Comparison of ENCODE assay signal across 22 cellular contexts in genomic region chr2:157933549-157933948, GRCh38.
"Had no signal": no experiment of that assay in that cellular context is flagged by ENCODE, and none has a peak within 500 bp of the region (broad histone marks: within the 10 kb centered on the region; RNA-seq: fewer than 3 reads in every experiment).

No MANE protein-coding gene starts in this region.

- H3K27ac Mint-ChIP-seq: activated B cell treated with CpG ODN at 0.5 μM for 24 hours; activated CD8-positive, alpha-beta T cell treated with anti-CD3 and anti-CD28 coated beads for 36 hours; activated naive CD8-positive, alpha-beta T cell treated with anti-CD3 and anti-CD28 coated beads for 36 hours; memory B cell; natural killer cell; progenitor cell of endocrine pancreas; stimulated activated naive B cell treated with anti-CD40 and anti-IgM and Interleukin-4, amounts not matched to agents 10 μg/mL and 1 μg/mL and 100 μg/mL, for 72 hours; T-helper 17 cell had no signal

- H3K4me1 Mint-ChIP-seq: activated B cell treated with CpG ODN at 0.5 μM for 24 hours; memory B cell; natural killer cell; stimulated activated naive B cell treated with anti-CD40 and anti-IgM and Interleukin-4, amounts not matched to agents 10 μg/mL and 1 μg/mL and 100 μg/mL, for 72 hours had no signal

- H3K4me1 ChIP-seq: gastrocnemius medialis, tibial artery had no signal

- H3K27me3 ChIP-seq: gastrocnemius medialis, heart left ventricle had no signal

- H3K36me3 Mint-ChIP-seq: activated naive CD8-positive, alpha-beta T cell treated with anti-CD3 and anti-CD28 coated beads for 36 hours; memory B cell; natural killer cell; stimulated activated naive B cell treated with anti-CD40 and anti-IgM and Interleukin-4, amounts not matched to agents 10 μg/mL and 1 μg/mL and 100 μg/mL, for 72 hours had no signal

- H3K9me3 ChIP-seq: gastrocnemius medialis, tibial artery had no signal

- H3K4me3 ChIP-seq: gastrocnemius medialis, heart left ventricle, left ventricle myocardium inferior, skin epidermis, tibial artery had no signal

- H3K27me3 Mint-ChIP-seq: activated CD8-positive, alpha-beta T cell treated with anti-CD3 and anti-CD28 coated beads for 36 hours; activated naive CD8-positive, alpha-beta T cell treated with anti-CD3 and anti-CD28 coated beads for 36 hours; T-helper 17 cell had no signal

- ATAC-seq: activated CD8-positive, alpha-beta T cell treated with anti-CD3 and anti-CD28 coated beads for 36 hours; activated T-cell treated with anti-CD3 and anti-CD28 coated beads, Interleukin-2, amount 50 U/mL, for 4 hours; gastrocnemius medialis; heart left ventricle; natural killer cell; right cardiac atrium; stimulated activated naive B cell treated with anti-CD40 and anti-IgM and Interleukin-4, amounts not matched to agents 10 μg/mL and 1 μg/mL and 100 μg/mL, for 72 hours; T-helper 17 cell had no signal

- H3K27ac ChIP-seq: gastrocnemius medialis, heart left ventricle, left ventricle myocardium inferior, skin epidermis, tibial artery had no signal

- H3K36me3 ChIP-seq: gastrocnemius medialis, heart left ventricle, left ventricle myocardium inferior, tibial artery had no signal

- DNase-seq: activated B cell treated with CpG ODN at 0.5 μM for 24 hours; activated CD4-positive, alpha-beta T cell treated with anti-CD3 and anti-CD28 coated beads for 48 hours; activated CD8-positive, alpha-beta T cell treated with anti-CD3 and anti-CD28 coated beads for 36 hours; activated gamma-delta T cell treated with Interleukin-2 at 50 U/mL for 16 hours; activated naive CD8-positive, alpha-beta T cell treated with anti-CD3 and anti-CD28 coated beads for 36 hours; activated T-cell treated with anti-CD3 and anti-CD28 coated beads, Interleukin-2, amount 50 U/mL, for 4 hours; amygdala; cerebellar nuclear complex; gastrocnemius medialis; heart left ventricle; left ventricle myocardium inferior; natural killer cell; occipital lobe; right cardiac atrium; stimulated activated CD4-positive, alpha-beta T cell treated with anti-CD3 and anti-CD28 coated beads, Interleukin-15, amount 100 ng/mL, for 24 hours; stimulated activated CD4-positive, alpha-beta T cell treated with anti-CD3 and anti-CD28 coated beads, Interleukin-4, amount 100 ng/mL, for 1 hour; stimulated activated naive B cell treated with anti-CD40 and anti-IgM and Interleukin-4, amounts not matched to agents 10 μg/mL and 1 μg/mL and 100 μg/mL, for 72 hours; T-helper 17 cell; tibial artery had no signal

- H3K9me3 Mint-ChIP-seq: activated B cell treated with CpG ODN at 0.5 μM for 24 hours; activated CD8-positive, alpha-beta T cell treated with anti-CD3 and anti-CD28 coated beads for 36 hours; activated naive CD8-positive, alpha-beta T cell treated with anti-CD3 and anti-CD28 coated beads for 36 hours; activated T-cell treated with anti-CD3 and anti-CD28 coated beads, Interleukin-2, amount 50 U/mL, for 4 hours; memory B cell; natural killer cell; stimulated activated naive B cell treated with anti-CD40 and anti-IgM and Interleukin-4, amounts not matched to agents 10 μg/mL and 1 μg/mL and 100 μg/mL, for 72 hours had no signal

- H3K4me3 Mint-ChIP-seq: activated B cell treated with CpG ODN at 0.5 μM for 24 hours; activated CD8-positive, alpha-beta T cell treated with anti-CD3 and anti-CD28 coated beads for 36 hours; activated naive CD8-positive, alpha-beta T cell treated with anti-CD3 and anti-CD28 coated beads for 36 hours; activated T-cell treated with anti-CD3 and anti-CD28 coated beads, Interleukin-2, amount 50 U/mL, for 4 hours; memory B cell; natural killer cell; stimulated activated naive B cell treated with anti-CD40 and anti-IgM and Interleukin-4, amounts not matched to agents 10 μg/mL and 1 μg/mL and 100 μg/mL, for 72 hours; T-helper 17 cell had no signal
